ENCODE assay signal across 1 cellular context in genomic region chr5:10538789-10539684, GRCh38.
TF ChIP-seq lines count a peak whose summit lies in the region.

No MANE protein-coding gene starts in this region.

TF ChIP-seq in endothelial cell of umbilical vein, 7 proteins besides CTCF, POLR2A, EP300 and RAD21:
- TF ChIP-seq JUN (IDR thresholded peaks at IDR 0.05; ENCODE audit: borderline replicate concordance, insufficient read depth, insufficient read length, low read depth), result no peak
- no peak for TF ChIP-seq GATA2 (IDR thresholded peaks at IDR 0.05; ENCODE audit: insufficient read depth, insufficient read length, low read depth, low read length)
- no peak for TF ChIP-seq MYC (IDR thresholded peaks at IDR 0.05; ENCODE audit: low read depth, low read length)
- no peak for TF ChIP-seq MAX (IDR thresholded peaks at IDR 0.05; ENCODE audit: insufficient read depth, insufficient read length)
- TF ChIP-seq FOS (IDR thresholded peaks at IDR 0.05; ENCODE audit: borderline replicate concordance, insufficient read depth, low read length), result no peak
- no peak for TF ChIP-seq POLR2AphosphoS5 (IDR thresholded peaks at IDR 0.05; ENCODE audit: insufficient read depth, low read depth, low read length)
- TF ChIP-seq EZH2 (IDR thresholded peaks at IDR 0.05; ENCODE audit: borderline replicate concordance, low read depth, low read length, severe bottlenecking), result no peak
